Comparison of ENCODE assay signal across 8 cellular contexts in the genomic region with DNA sequence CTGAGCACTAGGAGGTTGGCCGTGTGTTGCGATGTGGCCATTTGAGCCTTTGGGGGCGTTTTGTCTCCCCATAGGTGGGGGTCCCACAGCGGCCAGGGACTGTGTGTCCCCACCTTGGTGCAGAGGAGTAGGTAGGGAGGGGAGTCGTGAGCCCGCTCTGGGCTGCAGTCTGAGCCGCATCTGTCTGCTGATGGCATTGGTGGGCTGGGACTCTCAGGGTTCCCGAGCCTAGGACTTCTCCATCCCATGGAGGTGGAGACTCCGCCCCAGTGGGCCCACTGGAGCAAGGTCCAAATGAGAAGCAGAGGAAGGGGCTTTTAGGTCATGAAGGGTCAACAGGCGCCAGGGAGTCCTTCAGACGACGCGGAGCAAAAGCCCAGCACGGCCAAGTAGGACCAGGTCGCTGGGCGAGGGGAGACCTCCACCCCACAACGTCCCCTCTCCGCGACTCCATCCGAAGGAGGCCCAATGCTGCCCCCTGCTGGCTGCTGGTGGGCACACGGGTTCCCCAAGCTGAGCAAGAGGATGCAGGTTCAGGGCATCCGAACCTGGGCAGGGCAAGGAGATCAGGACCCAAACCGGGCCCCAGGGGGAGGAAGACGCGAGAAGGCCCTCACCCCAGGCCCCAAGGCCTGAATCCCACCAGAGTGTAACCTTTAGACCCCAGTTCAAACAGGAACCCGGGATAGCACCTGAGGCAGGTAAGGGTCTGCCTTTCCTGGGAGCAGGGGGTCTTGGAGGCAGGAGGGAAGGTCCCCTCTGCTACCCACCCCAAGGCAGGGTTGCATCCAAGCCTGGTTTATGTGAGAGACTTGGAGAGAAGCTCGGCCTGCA. TPM values are rescaled to one million over a fixed set of nuclear protein-coding genes. Genes with fewer than 3 reads are reported as not detected.
DNase-seq lines count a peak whose midpoint lies in the region; ATAC-seq, FAIRE-seq and TF ChIP-seq lines count a peak whose summit lies in the region.

No MANE protein-coding gene starts in this region.

- peak; percentile 74 for TF ChIP-seq CTCF in A673 (conservative IDR thresholded peaks at IDR 0.05; ENCODE audit: low read depth, low read length)
- peak; percentile 50 for TF ChIP-seq CTCF in epithelial cell of proximal tubule (conservative IDR thresholded peaks at IDR 0.05; ENCODE audit: low read depth, low read length)

- H3K36me3 ChIP-seq in A673 (ENCODE audit: insufficient read depth, low read length, poor library complexity, severe bottlenecking) = no peaks in the 10 kb centered on the region

- no peak for FAIRE-seq in HTR-8/SVneo (lab: Jason Lieb, UNC)

- DNase-seq in A673 (ENCODE audit: low spot score) (peak; percentile 31), HTR-8/SVneo (ENCODE audit: insufficient read length, low spot score) (peak; percentile 36), epithelial cell of proximal tubule (ENCODE audit: low read depth) (no peak), retina (peak; percentile 77), LoVo (ENCODE audit: low spot score) (no peak)
- DNase-seq in activated CD8-positive, alpha-beta memory T cell treated with anti-CD3 and anti-CD28 coated beads for 1 hour (ENCODE audit: extremely low read depth in 1 of 2, low read depth in 1 of 2) = peak; percentile 32 to 69

- H3K27ac ChIP-seq in A673 (ENCODE audit: low read depth, low read length, poor library complexity, severe bottlenecking) = no peak overlapping the region

- H3K4me1 ChIP-seq in A673 (ENCODE audit: insufficient read depth, low read length, poor library complexity, severe bottlenecking) = no peaks in the 10 kb centered on the region

- CTCF ChIA-PET in A673 (lab: Charles Lee) = no interaction called here

- H3K27me3 ChIP-seq in A673 (replicated peaks; ENCODE audit: insufficient read depth, low read depth, low read length, poor library complexity) = no peaks in the 10 kb centered on the region

- ATAC-seq in GM18861 (IDR thresholded peaks at IDR 0.05; ENCODE audit: unreplicated experiment) = no peak
- ATAC-seq in GM21447 (IDR thresholded peaks at IDR 0.05; ENCODE audit: unreplicated experiment) = no peak

- intact Hi-C loops in A673 (cut with micrococcal nuclease; ENCODE audit: unreplicated experiment) = loop anchor here (1.0 kb wide), 1 partner anchor 372 kb away; no protein-coding TSS in a partner anchor

- H3K9me3 ChIP-seq in A673 (ENCODE audit: low read depth, low read length, poor library complexity, severe bottlenecking) = peaks cover 6% of the 10 kb centered on the region

- H3K4me3 ChIP-seq in A673 (ENCODE audit: low read depth, low read length, poor library complexity, severe bottlenecking) = no peak overlapping the region
- no peak overlapping the region for H3K4me3 ChIP-seq in epithelial cell of proximal tubule (ENCODE audit: low read depth, low read length)

- POLR2A ChIA-PET in A673 (lab: Charles Lee; ENCODE audit: low non-redundant PET) = no interaction called here

- BruUV-seq in A673 (replicated peaks; lab: Mats Ljungman, UMichigan) = no TSS peak

RNA-seq across cellular contexts. Expression of gene TTC34, which starts 14.9 kb away (rescaled TPM):
- total RNA-seq in A673 (2021) (0.84 and 1.5 TPM in 2 replicates), epithelial cell of proximal tubule (0.07 and 0.46 TPM in 2 replicates)

Comparison
In these comparisons a context has a peak if more than half of its experiments do, and no peak if none do; other contexts are left out.
1. DNase-seq: peak in A673 (single experiment), HTR-8/SVneo (single experiment), activated CD8-positive, alpha-beta memory T cell treated with anti-CD3 and anti-CD28 coated beads for 1 hour (2 of 2) and retina (single experiment); none in epithelial cell of proximal tubule (single experiment) and LoVo (single experiment).